ENCODE assay signal across 13 cellular contexts in the genomic region with DNA sequence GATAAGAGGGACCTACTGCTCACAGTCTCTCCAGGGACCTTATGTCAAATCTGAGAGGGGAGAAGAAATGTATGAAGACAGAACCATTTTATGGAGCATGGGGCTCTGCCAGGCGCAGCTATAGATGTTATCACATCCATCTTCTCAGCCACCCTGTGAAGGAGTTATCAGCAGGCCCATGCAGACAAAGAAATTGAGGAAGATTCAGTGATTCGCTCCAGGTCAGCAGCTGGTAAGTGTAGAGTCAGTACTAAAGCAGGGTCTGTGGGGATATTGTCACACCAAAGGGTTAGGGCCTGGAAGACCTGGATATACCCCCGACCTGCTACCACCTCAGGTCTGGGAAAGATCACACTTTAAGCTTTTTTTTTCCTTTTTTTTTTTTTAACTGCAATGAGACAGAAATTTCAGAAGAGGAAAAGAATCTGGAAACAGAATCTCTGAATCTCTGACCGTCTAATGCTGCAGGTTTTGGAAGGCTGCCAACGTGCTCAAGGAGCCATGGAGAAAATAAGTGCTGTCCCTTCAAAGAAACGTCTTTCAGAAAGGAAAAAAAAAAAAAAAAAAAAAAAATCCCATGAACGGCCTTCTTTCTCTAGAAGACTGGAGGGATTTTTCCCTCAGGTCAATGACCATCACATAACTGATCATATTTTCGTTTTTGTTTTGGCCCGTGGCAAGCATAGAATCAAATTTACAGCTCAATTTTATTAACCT.
DNase-seq lines count a peak whose midpoint lies in the region; ATAC-seq and TF ChIP-seq lines count a peak whose summit lies in the region.
"Had no signal": no experiment of that assay in that cellular context is flagged by ENCODE, and none has a peak within 500 bp of the region (broad histone marks: within the 10 kb centered on the region; RNA-seq: fewer than 3 reads in every experiment).

No MANE protein-coding gene starts in this region.

- H2BK15ac ChIP-seq in IMR-90 (ENCODE audit: low read depth, low read length) (peak overlapping the region; percentile 73; the same call in 1 of the 3 replicates), mesendoderm (replicated peaks; ENCODE audit: low read depth) (no peak overlapping the region)

- no peaks in the 10 kb centered on the region for H4K20me1 ChIP-seq in IMR-90 (ENCODE audit: insufficient read depth, low read length)

- H3K9me3 ChIP-seq in IMR-90 (ENCODE audit: control insufficient read depth, insufficient read depth, low read length), result no peaks in the 10 kb centered on the region

- peak overlapping the region; percentile 61; the same call in 1 of the 2 replicates for H2BK20ac ChIP-seq in IMR-90 (ENCODE audit: low read depth, low read length)

- ATAC-seq in IMR-90 (ENCODE audit: low read depth) (peak; percentile 33), omental fat pad (ENCODE audit: low FRiP score) (no peak), HG03108 (IDR thresholded peaks at IDR 0.05; ENCODE audit: unreplicated experiment) (no peak), GM21717 (IDR thresholded peaks at IDR 0.05; ENCODE audit: unreplicated experiment) (no peak)

- H4K8ac ChIP-seq in IMR-90 (ENCODE audit: low read depth in 2 of 2, low read length in 2 of 2) (peak overlapping the region; percentile 13 to 48; a peak in 2 of 4 replicates), mesendoderm (ENCODE audit: low read depth, low read length) (no peak overlapping the region)

- H2BK5ac ChIP-seq in IMR-90 (ENCODE audit: low read depth, low read length, poor library complexity, severe bottlenecking), result no peak overlapping the region
- no peak overlapping the region for H2BK5ac ChIP-seq in mesendoderm (ENCODE audit: low read length)

- no peaks in the 10 kb centered on the region for H3K79me2 ChIP-seq in mesendoderm (ENCODE audit: control insufficient read depth, insufficient read depth, low read length)

- H3K27ac ChIP-seq in IMR-90 (ENCODE audit: insufficient read depth, low read length) (no peak overlapping the region), VCaP (peak overlapping the region; percentile 79), mesendoderm (ENCODE audit: low read depth, low read length) (no peak overlapping the region), coronary artery (no peak overlapping the region)

- H3K36me3 ChIP-seq in IMR-90 (ENCODE audit: control insufficient read depth, insufficient read depth, low read length) (no peaks in the 10 kb centered on the region), mesendoderm (ENCODE audit: control insufficient read depth, insufficient read depth, low read length) (no peaks in the 10 kb centered on the region)

- H3K18ac ChIP-seq in IMR-90 (ENCODE audit: low read depth, low read length) (0 out of 2 replicates have a peak overlapping the region, but pooled peaks have one; percentile 1), mesendoderm (ENCODE audit: low read length) (no peak overlapping the region)

- intact Hi-C loops in IMR-90 (cut with micrococcal nuclease), result no loop called here

- TF ChIP-seq POLR2A in IMR-90 (IDR thresholded peaks at IDR 0.05; ENCODE audit: low read depth, low read length), result no peak

- H3K4me3 ChIP-seq in IMR-90 (ENCODE audit: insufficient read depth, low read depth, low read length), result no peak overlapping the region
- H3K4me3 ChIP-seq in mesendoderm (ENCODE audit: low read length), result no peak overlapping the region
- H3K4me3 ChIP-seq in coronary artery, result no peak overlapping the region

- TF ChIP-seq CTCF in IMR-90 (conservative IDR thresholded peaks at IDR 0.05; ENCODE audit: low read depth, low read length) (no peak), VCaP (conservative IDR thresholded peaks at IDR 0.05) (no peak), omental fat pad (IDR thresholded peaks at IDR 0.05) (no peak), coronary artery (IDR thresholded peaks at IDR 0.05) (no peak)

- H3K4ac ChIP-seq in IMR-90 (ENCODE audit: low read depth, low read length) (peak overlapping the region; percentile 64), mesendoderm (ENCODE audit: low read depth, low read length) (no peak overlapping the region)

- H3K9ac ChIP-seq in IMR-90 (ENCODE audit: low read depth, low read length) (no peak overlapping the region), mesendoderm (ENCODE audit: low read length) (no peak overlapping the region)

- H4K91ac ChIP-seq in IMR-90 (ENCODE audit: insufficient read depth, low read depth, low read length), result peak overlapping the region; percentile 44

- no peaks in the 10 kb centered on the region for H3K27me3 ChIP-seq in IMR-90 (ENCODE audit: control insufficient read depth, insufficient read depth, low read length)
- H3K27me3 ChIP-seq in mesendoderm (ENCODE audit: insufficient read depth, low read length, poor library complexity), result no peaks in the 10 kb centered on the region

- H3K4me2 ChIP-seq in IMR-90 (ENCODE audit: low read depth, low read length), result peak overlapping the region; percentile 1; the same call in 1 of the 2 replicates
- H3K4me2 ChIP-seq in mesendoderm (ENCODE audit: low read length), result no peak overlapping the region

- peaks cover 4% of the 10 kb centered on the region; the same call in 1 of the 2 replicates for H3K9me1 ChIP-seq in IMR-90 (ENCODE audit: insufficient read depth, low read length)

- peak overlapping the region; percentile 74; the same call in 1 of the 2 replicates for H3K23ac ChIP-seq in IMR-90 (ENCODE audit: low read depth, low read length)
- H3K23ac ChIP-seq in mesendoderm (ENCODE audit: low read length), result no peak overlapping the region

- CTCF ChIA-PET in IMR-90 (lab: Yijun Ruan, JAX), result interaction anchor here (1.1 kb wide), 1 partner anchor 36 kb away, joined by 3 read pairs; no protein-coding TSS in a partner anchor

- H2BK120ac ChIP-seq in IMR-90 (ENCODE audit: low read depth, low read length), result peak overlapping the region; percentile 28
- no peak overlapping the region for H2BK120ac ChIP-seq in mesendoderm (ENCODE audit: low read depth, low read length)

- in situ Hi-C loops in IMR-90 (cut with MboI; ENCODE audit: low sequenced_read_pairs), result loop anchor here (25.0 kb wide), 1 partner anchor 1667 kb away; the partner anchor contains the start of gene CCER1

- no CpG with 5 or more reads among the region's 9 CpGs for WGBS in IMR-90 (ENCODE audit: extremely low coverage in 2 of 2, insufficient read length in 1 of 2), 2 experiments
- no CpG with 5 or more reads among the region's 9 CpGs for WGBS in mesendoderm (ENCODE audit: extremely low coverage, insufficient coverage, low lambda C conversion rate)

- TF ChIP-seq RAD21 in IMR-90 (IDR thresholded peaks at IDR 0.05; ENCODE audit: low read length), result no peak

- dilution Hi-C loops in IMR-90 (cut with HindIII; ENCODE audit: low sequenced_read_pairs, unreplicated experiment), result no loop called here

- H3K56ac ChIP-seq in IMR-90 (ENCODE audit: extremely low read depth, insufficient read depth, low read length) (no peak overlapping the region), mesendoderm (ENCODE audit: low read length) (no peak overlapping the region)

- H4K5ac ChIP-seq in IMR-90 (ENCODE audit: low read depth, low read length), result no peak overlapping the region
- H4K5ac ChIP-seq in mesendoderm (ENCODE audit: low read length), result no peak overlapping the region

- no TSS peak for BruUV-seq in IMR-90 (replicated peaks; lab: Mats Ljungman, UMichigan)

- POLR2A ChIA-PET in IMR-90 (lab: Charles Lee; ENCODE audit: unreplicated experiment), result no interaction called here

- H2AK5ac ChIP-seq in IMR-90 (ENCODE audit: low read depth, low read length) (peak overlapping the region; percentile 5; the same call in 1 of the 2 replicates), mesendoderm (ENCODE audit: low read length) (no peak overlapping the region)

- H3K79me1 ChIP-seq in IMR-90 (ENCODE audit: low read depth in 1 of 2, low read length in 2 of 2), result no peaks in the 10 kb centered on the region
- H3K79me1 ChIP-seq in mesendoderm (ENCODE audit: low read length), result no peaks in the 10 kb centered on the region

- peak overlapping the region; percentile 8 for H2AK9ac ChIP-seq in IMR-90 (replicated peaks; ENCODE audit: low read depth, low read length, poor library complexity)

- DNase-seq in COLO829 (ENCODE audit: low spot score) (peak; percentile 69), IMR-90 (peak; percentile 58), mesendoderm (peak; percentile 40), omental fat pad (ENCODE audit: low spot score) (no peak), coronary artery (ENCODE audit: low spot score) (no peak)
- DNase-seq: activated CD4-positive, alpha-beta T cell treated with anti-CD3 and anti-CD28 coated beads for 4 hours; cerebellar nuclear complex; Kasumi-1; naive B cell; NCI-H526 treated with DMSO at 0.1 percent for 48 hours had no signal

- peak overlapping the region; percentile 64 for H2AFZ ChIP-seq in IMR-90 (replicated peaks; ENCODE audit: low read length, poor library complexity)

- no peak overlapping the region; the same call in 1 of the 2 replicates for H3K14ac ChIP-seq in IMR-90 (replicated peaks; ENCODE audit: low read depth, low read length)

- H3K4me1 ChIP-seq in IMR-90 (ENCODE audit: control insufficient read depth, insufficient read depth, low read length), result peaks cover 9% of the 10 kb centered on the region; the same call in 1 of the 2 replicates
- no peaks in the 10 kb centered on the region for H3K4me1 ChIP-seq in mesendoderm (ENCODE audit: control insufficient read depth, low read depth, low read length)

TF ChIP-seq in IMR-90, 13 proteins besides CTCF, POLR2A, EP300 and RAD21:
- TF ChIP-seq FOS (IDR thresholded peaks at IDR 0.05; ENCODE audit: low read depth, low read length) (no peak), BHLHE40 (IDR thresholded peaks at IDR 0.05; ENCODE audit: low read depth, low read length) (no peak), NFE2L2 (IDR thresholded peaks at IDR 0.05; ENCODE audit: low read depth, low read length) (no peak), RFX5 (IDR thresholded peaks at IDR 0.05; ENCODE audit: low read depth, low read length) (no peak), SMC3 (IDR thresholded peaks at IDR 0.05; ENCODE audit: low read depth, low read length) (no peak), CHD1 (IDR thresholded peaks at IDR 0.05; ENCODE audit: low read depth, low read length) (no peak), MAZ (IDR thresholded peaks at IDR 0.05; ENCODE audit: borderline replicate concordance, low read depth, low read length) (no peak), ELK1 (IDR thresholded peaks at IDR 0.05; ENCODE audit: borderline replicate concordance, low read depth, low read length) (no peak)

Comparison
In these comparisons a context has a peak if more than half of its experiments do, and no peak if none do; other contexts are left out.
1. DNase-seq: peak in COLO829 (single experiment), IMR-90 (single experiment) and mesendoderm (single experiment); none in omental fat pad (single experiment) and coronary artery (single experiment).